ENCODE assay signal across 29 cellular contexts in genomic region chr12:132389526-132390286, GRCh38.
"Had no signal": no experiment of that assay in that cellular context is flagged by ENCODE, and none has a peak within 500 bp of the region (broad histone marks: within the 10 kb centered on the region; RNA-seq: fewer than 3 reads in every experiment).

No MANE protein-coding gene starts in this region.

- H3K27ac ChIP-seq: adrenal gland, ascending aorta, colonic mucosa, dorsolateral prefrontal cortex, hepatocyte, left lung, neural progenitor cell, stomach had no signal

- H3K4me1 Mint-ChIP-seq: activated naive CD4-positive, alpha-beta T cell treated with anti-CD3 and anti-CD28 coated beads, Interleukin-2, amount 50 U/mL, for 24 hours; central memory CD8-positive, alpha-beta T cell; immature natural killer cell; naive thymus-derived CD8-positive, alpha-beta T cell had no signal

- H3K27ac Mint-ChIP-seq: activated CD4-positive, alpha-beta memory T cell treated with anti-CD3 and anti-CD28 coated beads for 36 hours; activated naive CD4-positive, alpha-beta T cell treated with anti-CD3 and anti-CD28 coated beads, Interleukin-2, amount 50 U/mL, for 24 hours; activated T-cell treated with anti-CD3 and anti-CD28 coated beads, Interleukin-2, amount 50 U/mL, for 72 hours; effector memory CD8-positive, alpha-beta T cell; immature natural killer cell; mesothelial cell of epicardium; neural progenitor cell; progenitor cell of endocrine pancreas; stimulated activated effector memory CD8-positive, alpha-beta T cell treated with anti-CD3 and anti-CD28 coated beads, Interleukin-12 subunit alpha, Interleukin-12 subunit beta, amount 100 ng/mL, for 72 hours; T-helper 1 cell treated with Interleukin-12 subunit alpha and Interleukin-12 subunit beta and Interleukin-4 antibody, amounts not matched to agents 30 μg/mL and 1 μg/mL, for 36 hours had no signal

- H3K4me3 Mint-ChIP-seq: activated CD4-positive, alpha-beta memory T cell treated with anti-CD3 and anti-CD28 coated beads for 36 hours; activated naive CD4-positive, alpha-beta T cell treated with anti-CD3 and anti-CD28 coated beads, Interleukin-2, amount 50 U/mL, for 24 hours; activated T-cell treated with anti-CD3 and anti-CD28 coated beads, Interleukin-2, amount 50 U/mL, for 72 hours; central memory CD8-positive, alpha-beta T cell; effector memory CD8-positive, alpha-beta T cell; immature natural killer cell; mesothelial cell of epicardium; naive thymus-derived CD8-positive, alpha-beta T cell; neural progenitor cell; stimulated activated effector memory CD8-positive, alpha-beta T cell treated with anti-CD3 and anti-CD28 coated beads, Interleukin-12 subunit alpha, Interleukin-12 subunit beta, amount 100 ng/mL, for 72 hours; T-helper 1 cell treated with Interleukin-12 subunit alpha and Interleukin-12 subunit beta and Interleukin-4 antibody, amounts not matched to agents 30 μg/mL and 1 μg/mL, for 36 hours had no signal

- H3K4me1 ChIP-seq: adrenal gland, ascending aorta, colonic mucosa, left lung, neural progenitor cell, stomach had no signal

- H3K9me3 Mint-ChIP-seq: activated naive CD4-positive, alpha-beta T cell treated with anti-CD3 and anti-CD28 coated beads, Interleukin-2, amount 50 U/mL, for 24 hours; central memory CD8-positive, alpha-beta T cell; immature natural killer cell; mesothelial cell of epicardium; naive thymus-derived CD8-positive, alpha-beta T cell had no signal

- H3K36me3 Mint-ChIP-seq: activated CD4-positive, alpha-beta memory T cell treated with anti-CD3 and anti-CD28 coated beads for 36 hours; activated naive CD4-positive, alpha-beta T cell treated with anti-CD3 and anti-CD28 coated beads, Interleukin-2, amount 50 U/mL, for 24 hours; immature natural killer cell; mesothelial cell of epicardium; naive thymus-derived CD8-positive, alpha-beta T cell; stimulated activated effector memory CD8-positive, alpha-beta T cell treated with anti-CD3 and anti-CD28 coated beads, Interleukin-12 subunit alpha, Interleukin-12 subunit beta, amount 100 ng/mL, for 72 hours had no signal

- DNase-seq: activated CD4-positive, alpha-beta memory T cell treated with anti-CD3 and anti-CD28 coated beads for 36 hours; activated CD4-positive, alpha-beta T cell treated with anti-CD3 and anti-CD28 coated beads for 48 hours; activated CD4-positive, CD25-positive, alpha-beta regulatory T cell; activated gamma-delta T cell; activated T-cell treated with anti-CD3 and anti-CD28 coated beads, Interleukin-2, amount 50 U/mL, for 72 hours; adrenal gland; colonic mucosa; effector memory CD8-positive, alpha-beta T cell; foreskin melanocyte; immature natural killer cell; kidney glomerular epithelial cell; mammary epithelial cell; retina; stimulated activated CD4-positive, alpha-beta T cell treated with anti-CD3 and anti-CD28 coated beads, Interleukin-2, amount 100 ng/mL, for 24 hours; stomach; trophoblast cell had no signal

- H3K4me3 ChIP-seq: adrenal gland, ascending aorta, colonic mucosa, dorsolateral prefrontal cortex, hepatocyte, left lung, neural progenitor cell, stomach had no signal

- H3K9me3 ChIP-seq: adrenal gland, ascending aorta, colonic mucosa, left lung, stomach had no signal

- ATAC-seq: activated T-cell treated with anti-CD3 and anti-CD28 coated beads, Interleukin-2, amount 50 U/mL, for 72 hours; effector memory CD8-positive, alpha-beta T cell; esophagus mucosa; left lung; naive thymus-derived CD8-positive, alpha-beta T cell; stimulated activated effector memory CD8-positive, alpha-beta T cell treated with anti-CD3 and anti-CD28 coated beads, Interleukin-12 subunit alpha, Interleukin-12 subunit beta, amount 100 ng/mL, for 72 hours had no signal

- H3K36me3 ChIP-seq: adrenal gland, ascending aorta, colonic mucosa, left lung, neural progenitor cell, stomach had no signal

- H3K27me3 ChIP-seq: ascending aorta, colonic mucosa had no signal
